Comparison of ENCODE assay signal across 11 cellular contexts in the genomic region with DNA sequence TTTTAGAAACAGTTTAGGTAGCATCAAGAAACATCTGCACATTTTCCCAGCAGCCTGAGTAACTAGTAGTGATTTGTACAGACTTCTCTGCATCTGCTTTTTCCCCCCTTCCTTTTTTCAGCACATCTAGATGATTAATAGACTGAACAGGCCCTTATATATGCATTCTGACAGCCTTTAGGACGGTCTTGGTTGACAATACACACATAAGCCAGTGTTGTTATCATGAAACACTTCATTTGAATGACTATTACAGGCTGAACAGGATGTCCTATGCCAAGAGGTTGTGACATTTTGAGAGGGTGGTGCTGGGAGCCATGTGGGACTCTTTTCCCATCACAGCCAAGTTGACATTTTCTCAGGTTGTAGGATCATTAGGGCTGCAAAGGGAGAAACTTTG.
DNase-seq lines count a peak whose midpoint lies in the region; ATAC-seq, FAIRE-seq and TF ChIP-seq lines count a peak whose summit lies in the region.
"Had no signal": no experiment of that assay in that cellular context is flagged by ENCODE, and none has a peak within 500 bp of the region (broad histone marks: within the 10 kb centered on the region; RNA-seq: fewer than 3 reads in every experiment).

No MANE protein-coding gene starts in this region.

- DNase-seq in RCC 7860 (ENCODE audit: low spot score) (no peak), mucosa of descending colon (no peak), transverse colon (no peak), posterior cingulate gyrus (no peak), C1 segment of cervical spinal cord (lab: John Stamatoyannopoulos, UW) (no peak), cerebellum (ENCODE audit: low spot score) (no peak), middle frontal gyrus (ENCODE audit: extremely low spot score, low spot score) (no peak)
- DNase-seq: central memory CD4-positive, alpha-beta T cell; NCI-H345; T-helper 1 cell had no signal

- no peak for TF ChIP-seq POLR2A in transverse colon (IDR thresholded peaks at IDR 0.05)

- peak; percentile 84 for TF ChIP-seq EP300 in transverse colon (IDR thresholded peaks at IDR 0.05; ENCODE audit: low read depth)

- H3K9me3 ChIP-seq in mucosa of descending colon: no peaks in the 10 kb centered on the region
- no peaks in the 10 kb centered on the region for H3K9me3 ChIP-seq in transverse colon

- H3K27me3 ChIP-seq in transverse colon: no peaks in the 10 kb centered on the region

- ATAC-seq in esophagus mucosa: peak; percentile 54
- ATAC-seq in mucosa of descending colon: peak; percentile 29

- WGBS in transverse colon (ENCODE audit: low coverage in 1 of 2), 2 donors: 26% methylated on average over 1 of the region's 1 CpG; no CpG with 5 or more reads in 1 of the 2 donors

- peaks cover 27% of the 10 kb centered on the region for H3K4me1 ChIP-seq in mucosa of descending colon (ENCODE audit: low read depth)
- H3K4me1 ChIP-seq in transverse colon: peaks cover 25 to 54% (median 35%) of the 10 kb centered on the region in 4 donors

- H3K36me3 ChIP-seq in mucosa of descending colon (ENCODE audit: low read depth): no peaks in the 10 kb centered on the region
- H3K36me3 ChIP-seq in transverse colon: no peaks in the 10 kb centered on the region

- FAIRE-seq in RCC 7860 (lab: Jason Lieb, UNC): peak; percentile 4

- intact Hi-C loops in mucosa of descending colon (cut with DNase I, micrococcal nuclease): no loop called here
- intact Hi-C loops in transverse colon (cut with DNase I; ENCODE audit: low total_unique reads): no loop called here
- intact Hi-C loops in posterior cingulate gyrus (cut with DNase I): no loop called here

- in situ Hi-C loops in transverse colon (cut with MboI; ENCODE audit: low pct_ligation_motif_present in 1 of 4, low pct_unique_long_range_greater_than_20kb in 1 of 4, low sequenced_read_pairs in 3 of 4): no loop called here

- peak overlapping the region; percentile 78 to 89 (median 82) for H3K27ac ChIP-seq in transverse colon

- H3K4me3 ChIP-seq in mucosa of descending colon (no peak overlapping the region), transverse colon (no peak overlapping the region)

- TF ChIP-seq CTCF in mucosa of descending colon (IDR thresholded peaks at IDR 0.05): no peak
- no peak for TF ChIP-seq CTCF in transverse colon (IDR thresholded peaks at IDR 0.05)
